28 cellular contexts compared by ENCODE assay signal in the genomic region with DNA sequence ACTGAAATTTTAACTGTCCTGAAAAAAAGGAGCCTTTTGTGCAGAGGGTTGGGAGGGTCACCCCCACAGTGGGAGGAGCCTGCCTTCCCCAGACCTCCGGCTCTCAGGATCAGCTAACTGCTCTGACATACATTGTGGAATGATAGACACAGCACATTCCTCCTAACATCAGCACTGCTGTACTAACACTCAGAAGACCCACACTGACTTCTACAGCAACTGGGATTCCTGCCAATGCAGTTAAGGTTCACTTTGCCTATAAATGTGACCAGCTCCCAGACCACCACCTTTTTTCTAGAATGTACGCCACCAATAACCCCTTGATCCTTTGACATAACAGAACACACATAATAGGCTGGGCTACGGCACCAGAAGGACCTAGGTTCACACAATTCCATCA. TPM values are rescaled to one million over a fixed set of nuclear protein-coding genes. Genes with fewer than 3 reads are reported as not detected.
DNase-seq lines count a peak whose midpoint lies in the region; ATAC-seq and TF ChIP-seq lines count a peak whose summit lies in the region.
"Had no signal": no experiment of that assay in that cellular context is flagged by ENCODE, and none has a peak within 500 bp of the region (broad histone marks: within the 10 kb centered on the region; RNA-seq: fewer than 3 reads in every experiment).

No MANE protein-coding gene starts in this region.

- peaks cover 4% of the 10 kb centered on the region for H3K4me1 Mint-ChIP-seq in GM23338
- peaks cover 21% of the 10 kb centered on the region for H3K4me1 Mint-ChIP-seq in stimulated activated memory B cell treated with anti-CD40 and anti-IgM and Interleukin-4, amounts not matched to agents 10 μg/mL and 1 μg/mL and 100 μg/mL, for 72 hours

- in situ Hi-C loops in Panc1 (cut with HindIII; ENCODE audit: low pct_unique_long_range_greater_than_20kb, low sequenced_read_pairs): no loop called here

- peaks cover 39% of the 10 kb centered on the region for H3K27me3 Mint-ChIP-seq in GM23338 (ENCODE audit: insufficient read depth, low read depth, poor library complexity)
- peaks cover 65% of the 10 kb centered on the region for H3K27me3 Mint-ChIP-seq in stimulated activated memory B cell treated with anti-CD40 and anti-IgM and Interleukin-4, amounts not matched to agents 10 μg/mL and 1 μg/mL and 100 μg/mL, for 72 hours

- intact Hi-C loops in Panc1 (cut with micrococcal nuclease; ENCODE audit: unreplicated experiment): no loop called here

- H3K4me3 Mint-ChIP-seq in GM23338: no peak overlapping the region
- H3K4me3 Mint-ChIP-seq in stimulated activated memory B cell treated with anti-CD40 and anti-IgM and Interleukin-4, amounts not matched to agents 10 μg/mL and 1 μg/mL and 100 μg/mL, for 72 hours: no peak overlapping the region

- no peak overlapping the region for H3K27ac ChIP-seq in GM23338 (ENCODE audit: low read depth)
- peak overlapping the region; percentile 48; the same call in 1 of the 2 replicates for H3K27ac ChIP-seq in Panc1 (ENCODE audit: low read length)
- H3K27ac ChIP-seq: ovary, right atrium auricular region, upper lobe of left lung, VCaP had no signal

- H3K27me3 ChIP-seq in GM23338 (ENCODE audit: insufficient read depth): peaks cover 49% of the 10 kb centered on the region
- H3K27me3 ChIP-seq in Panc1 (ENCODE audit: control insufficient read depth, insufficient read depth, low read length): no peaks in the 10 kb centered on the region
- H3K27me3 ChIP-seq: ovary had no signal

- CTCF ChIA-PET in Panc1 (lab: Charles Lee) (no interaction called here), GM10248 (lab: Yijun Ruan, JAX) (no interaction called here)

- no peak overlapping the region for H3K27ac Mint-ChIP-seq in GM23338
- no peak overlapping the region for H3K27ac Mint-ChIP-seq in stimulated activated memory B cell treated with anti-CD40 and anti-IgM and Interleukin-4, amounts not matched to agents 10 μg/mL and 1 μg/mL and 100 μg/mL, for 72 hours
- H3K27ac Mint-ChIP-seq: natural killer cell had no signal

- H3K36me3 Mint-ChIP-seq in GM23338 (ENCODE audit: low read depth): no peaks in the 10 kb centered on the region
- no peaks in the 10 kb centered on the region for H3K36me3 Mint-ChIP-seq in stimulated activated memory B cell treated with anti-CD40 and anti-IgM and Interleukin-4, amounts not matched to agents 10 μg/mL and 1 μg/mL and 100 μg/mL, for 72 hours
- H3K36me3 Mint-ChIP-seq: natural killer cell had no signal

- H3K4me3 ChIP-seq in GM23338: no peak overlapping the region
- H3K4me3 ChIP-seq in Panc1 (ENCODE audit: low read depth in 2 of 2, low read length in 2 of 2): no peak overlapping the region
- H3K4me3 ChIP-seq in retinal pigment epithelial cell (ENCODE audit: low read length): no peak overlapping the region
- H3K4me3 ChIP-seq: dorsolateral prefrontal cortex, ovary, right atrium auricular region, upper lobe of left lung had no signal

- no peaks in the 10 kb centered on the region for H3K9me2 ChIP-seq in GM23338 (ENCODE audit: insufficient read depth)

- no peaks in the 10 kb centered on the region for H4K20me1 ChIP-seq in GM23338 (replicated peaks; ENCODE audit: insufficient read depth)

- no peaks in the 10 kb centered on the region for H3K9me3 ChIP-seq in Panc1 (ENCODE audit: control insufficient read depth, insufficient read depth, low read depth, low read length)
- H3K9me3 ChIP-seq: ovary, right atrium auricular region had no signal

- H3K4me1 ChIP-seq in GM23338 (ENCODE audit: insufficient read depth) (peaks cover 8% of the 10 kb centered on the region; the same call in 1 of the 2 replicates), Panc1 (ENCODE audit: control insufficient read depth, insufficient read depth, low read length) (peaks cover 33% of the 10 kb centered on the region)

- DNase-seq in GM23338 (ENCODE audit: low spot score) (peak; percentile 23), Panc1 (ENCODE audit: low read depth, low spot score) (no peak), globus pallidus (ENCODE audit: low spot score) (peak; percentile 17), retinal pigment epithelial cell (ENCODE audit: low read depth) (peak; percentile 29), CD1c-positive myeloid dendritic cell (ENCODE audit: extremely low spot score) (no peak), GM10248 (ENCODE audit: extremely low spot score) (no peak)
- DNase-seq: activated CD4-positive, alpha-beta T cell treated with anti-CD3 and anti-CD28 coated beads for 48 hours; activated T-cell treated with anti-CD3 and anti-CD28 coated beads, Interleukin-2, amount 50 U/mL, for 48 hours; C1 segment of cervical spinal cord; Calu3; cerebellar nuclear complex; dorsolateral prefrontal cortex; EL; KG1; kidney; MM.1S; natural killer cell; NCI-H2029 treated with DMSO at 0.1 percent for 48 hours; NCI-H345; ovary; stimulated activated CD4-positive, alpha-beta T cell treated with anti-CD3 and anti-CD28 coated beads, Interleukin-2, amount 100 ng/mL, for 24 hours; upper lobe of left lung had no signal

- no TSS peak for BruUV-seq in Panc1 (replicated peaks; lab: Mats Ljungman, UMichigan)

- TF ChIP-seq CTCF in GM23338 (conservative IDR thresholded peaks at IDR 0.05; ENCODE audit: low read depth in 2 of 2) (no peak), Panc1 (IDR thresholded peaks at IDR 0.05) (no peak), retinal pigment epithelial cell (conservative IDR thresholded peaks at IDR 0.05; ENCODE audit: low read depth, low read length) (no peak), GM10248 (IDR thresholded peaks at IDR 0.05; ENCODE audit: control extremely low read depth, extremely low read depth, low read depth, missing control alignments) (no peak)

- POLR2A ChIA-PET in Panc1 (lab: Charles Lee): interaction anchor here (0.5 to 1.1 kb wide), 3 partner anchors 12 to 104 kb away, joined by 3 to 4 read pairs (median 3); a partner anchor contains a TSS
- POLR2A ChIA-PET in GM10248 (lab: Yijun Ruan, JAX): no interaction called here

- H3K4me2 ChIP-seq in GM23338: no peak overlapping the region

- H3K36me3 ChIP-seq in GM23338 (ENCODE audit: insufficient read depth) (no peaks in the 10 kb centered on the region), Panc1 (ENCODE audit: control insufficient read depth, insufficient read depth, low read length) (no peaks in the 10 kb centered on the region)
- H3K36me3 ChIP-seq: ovary, right atrium auricular region, upper lobe of left lung had no signal

- ATAC-seq in GM23338 (no peak), Panc1 (no peak)
- no peak for ATAC-seq in stimulated activated memory B cell treated with anti-CD40 and anti-IgM and Interleukin-4, amounts not matched to agents 10 μg/mL and 1 μg/mL and 100 μg/mL, for 72 hours
- ATAC-seq: natural killer cell, SK-N-SH treated with all-trans-retinoic acid at 6 μM for 48 hours had no signal

- H2AFZ ChIP-seq in GM23338: no peak overlapping the region

- no peaks in the 10 kb centered on the region for H3K79me2 ChIP-seq in GM23338 (replicated peaks; ENCODE audit: insufficient read depth)

- peaks cover 8% of the 10 kb centered on the region; the same call in 1 of the 2 replicates for H3F3A ChIP-seq in GM23338 (replicated peaks; ENCODE audit: low read depth)

- H3K9me3 Mint-ChIP-seq in GM23338: peaks cover 3% of the 10 kb centered on the region; the same call in 2 of the 3 replicates
- H3K9me3 Mint-ChIP-seq in stimulated activated memory B cell treated with anti-CD40 and anti-IgM and Interleukin-4, amounts not matched to agents 10 μg/mL and 1 μg/mL and 100 μg/mL, for 72 hours: no peaks in the 10 kb centered on the region
- H3K9me3 Mint-ChIP-seq: natural killer cell had no signal

TF ChIP-seq in GM23338, 12 proteins besides CTCF, POLR2A, EP300 and RAD21 (continues in another document):
- TF ChIP-seq ZNF114 (CRISPR knock-in tag; IDR thresholded peaks at IDR 0.05): no peak
- TF ChIP-seq, protein P1, sequence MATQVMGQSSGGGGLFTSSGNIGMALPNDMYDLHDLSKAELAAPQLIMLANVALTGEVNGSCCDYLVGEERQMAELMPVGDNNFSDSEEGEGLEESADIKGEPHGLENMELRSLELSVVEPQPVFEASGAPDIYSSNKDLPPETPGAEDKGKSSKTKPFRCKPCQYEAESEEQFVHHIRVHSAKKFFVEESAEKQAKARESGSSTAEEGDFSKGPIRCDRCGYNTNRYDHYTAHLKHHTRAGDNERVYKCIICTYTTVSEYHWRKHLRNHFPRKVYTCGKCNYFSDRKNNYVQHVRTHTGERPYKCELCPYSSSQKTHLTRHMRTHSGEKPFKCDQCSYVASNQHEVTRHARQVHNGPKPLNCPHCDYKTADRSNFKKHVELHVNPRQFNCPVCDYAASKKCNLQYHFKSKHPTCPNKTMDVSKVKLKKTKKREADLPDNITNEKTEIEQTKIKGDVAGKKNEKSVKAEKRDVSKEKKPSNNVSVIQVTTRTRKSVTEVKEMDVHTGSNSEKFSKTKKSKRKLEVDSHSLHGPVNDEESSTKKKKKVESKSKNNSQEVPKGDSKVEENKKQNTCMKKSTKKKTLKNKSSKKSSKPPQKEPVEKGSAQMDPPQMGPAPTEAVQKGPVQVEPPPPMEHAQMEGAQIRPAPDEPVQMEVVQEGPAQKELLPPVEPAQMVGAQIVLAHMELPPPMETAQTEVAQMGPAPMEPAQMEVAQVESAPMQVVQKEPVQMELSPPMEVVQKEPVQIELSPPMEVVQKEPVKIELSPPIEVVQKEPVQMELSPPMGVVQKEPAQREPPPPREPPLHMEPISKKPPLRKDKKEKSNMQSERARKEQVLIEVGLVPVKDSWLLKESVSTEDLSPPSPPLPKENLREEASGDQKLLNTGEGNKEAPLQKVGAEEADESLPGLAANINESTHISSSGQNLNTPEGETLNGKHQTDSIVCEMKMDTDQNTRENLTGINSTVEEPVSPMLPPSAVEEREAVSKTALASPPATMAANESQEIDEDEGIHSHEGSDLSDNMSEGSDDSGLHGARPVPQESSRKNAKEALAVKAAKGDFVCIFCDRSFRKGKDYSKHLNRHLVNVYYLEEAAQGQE (IDR thresholded peaks at IDR 0.05; ENCODE audit: unreplicated experiment): no peak
- no peak for TF ChIP-seq STAT1 (IDR thresholded peaks at IDR 0.05; ENCODE audit: unreplicated experiment)
- no peak for TF ChIP-seq NANOG (IDR thresholded peaks at IDR 0.05; ENCODE audit: borderline replicate concordance)
- TF ChIP-seq JUNB (IDR thresholded peaks at IDR 0.05; ENCODE audit: unreplicated experiment): no peak
- TF ChIP-seq POLR2AphosphoS5 (IDR thresholded peaks at IDR 0.05; ENCODE audit: low read depth): no peak
- no peak for TF ChIP-seq ZNF331 (CRISPR knock-in tag; IDR thresholded peaks at IDR 0.05; ENCODE audit: low read depth)

RNA-seq across cellular contexts. Expression of a gene that starts 3.2 kb away (rescaled TPM):
- total RNA-seq in GM23338 (2014; rRNA removed; shearing (Covaris generic)): 7.0 and 9.4 TPM in 2 replicates
- 4.1 and 5.2 TPM in 2 replicates for polyA plus RNA-seq in GM23338 (2016; fragmentation: Nextera tagmentation; extraction: Ambion mirVana)
- 19.5 TPM for total RNA-seq in Panc1 (2021; ENCODE audit: unreplicated experiment)
- polyA plus RNA-seq in Panc1 (2012; ENCODE audit: insufficient read length): 17.0 TPM
- total RNA-seq: endothelial cell of umbilical vein; natural killer cell; T-helper 2 cell treated with Interferon-gamma antibody and Interleukin-4, amounts not matched to agents 100 ng/mL and 5 ng/mL, for 36 hours had no signal
- polyA plus RNA-seq: endothelial cell of umbilical vein had no signal

Comparison
In these comparisons a context has a peak if more than half of its experiments do, and no peak if none do; other contexts are left out.
1. DNase-seq: peak in GM23338 (single experiment), globus pallidus (single experiment) and retinal pigment epithelial cell (single experiment); none in Panc1 (single experiment), CD1c-positive myeloid dendritic cell (single experiment) and GM10248 (single experiment).